33 cellular contexts compared by ENCODE assay signal in genomic region chr11:122028561-122028960, GRCh38.
"Had no signal": no experiment of that assay in that cellular context is flagged by ENCODE, and none has a peak within 500 bp of the region (broad histone marks: within the 10 kb centered on the region; RNA-seq: fewer than 3 reads in every experiment).

No MANE protein-coding gene starts in this region.

- H3K9me3 Mint-ChIP-seq: activated CD8-positive, alpha-beta T cell treated with anti-CD3 and anti-CD28 coated beads for 36 hours; activated naive CD8-positive, alpha-beta T cell treated with anti-CD3 and anti-CD28 coated beads for 36 hours; activated T-cell treated with anti-CD3 and anti-CD28 coated beads, Interleukin-2, amount 50 U/mL, for 72 hours; activated T-helper 17 cell treated with anti-CD3 and anti-CD28 coated beads, Interleukin-2, amount 50 U/mL, for 72 hours; T-helper 1 cell treated with Interleukin-12 subunit alpha and Interleukin-12 subunit beta and Interleukin-4 antibody, amounts not matched to agents 30 μg/mL and 1 μg/mL, for 36 hours; T-helper 2 cell treated with Interferon-gamma antibody and Interleukin-4, amounts not matched to agents 5 μg/mL and 100 μg/mL, for 36 hours had no signal

- H3K27ac ChIP-seq: brain microvascular endothelial cell, SJSA1 had no signal

- H3K4me3 Mint-ChIP-seq: activated CD8-positive, alpha-beta T cell treated with anti-CD3 and anti-CD28 coated beads for 36 hours; activated naive CD8-positive, alpha-beta T cell treated with anti-CD3 and anti-CD28 coated beads for 36 hours; activated T-cell treated with anti-CD3 and anti-CD28 coated beads, Interleukin-2, amount 50 U/mL, for 72 hours; activated T-helper 17 cell treated with anti-CD3 and anti-CD28 coated beads, Interleukin-2, amount 50 U/mL, for 72 hours; T-helper 1 cell treated with Interleukin-12 subunit alpha and Interleukin-12 subunit beta and Interleukin-4 antibody, amounts not matched to agents 30 μg/mL and 1 μg/mL, for 36 hours; T-helper 2 cell treated with Interferon-gamma antibody and Interleukin-4, amounts not matched to agents 5 μg/mL and 100 μg/mL, for 36 hours had no signal

- H3K36me3 ChIP-seq: brain microvascular endothelial cell, SJSA1 had no signal

- H3K4me1 Mint-ChIP-seq: activated naive CD8-positive, alpha-beta T cell treated with anti-CD3 and anti-CD28 coated beads for 36 hours; activated T-helper 17 cell treated with anti-CD3 and anti-CD28 coated beads, Interleukin-2, amount 50 U/mL, for 72 hours had no signal

- H3K27ac Mint-ChIP-seq: activated CD8-positive, alpha-beta T cell treated with anti-CD3 and anti-CD28 coated beads for 36 hours; activated naive CD8-positive, alpha-beta T cell treated with anti-CD3 and anti-CD28 coated beads for 36 hours; activated T-cell treated with anti-CD3 and anti-CD28 coated beads, Interleukin-2, amount 50 U/mL, for 72 hours; activated T-helper 17 cell treated with anti-CD3 and anti-CD28 coated beads, Interleukin-2, amount 50 U/mL, for 72 hours; T-helper 1 cell treated with Interleukin-12 subunit alpha and Interleukin-12 subunit beta and Interleukin-4 antibody, amounts not matched to agents 30 μg/mL and 1 μg/mL, for 36 hours; T-helper 2 cell treated with Interferon-gamma antibody and Interleukin-4, amounts not matched to agents 5 μg/mL and 100 μg/mL, for 36 hours had no signal

- H3K9ac ChIP-seq: SK-N-SH had no signal

- DNase-seq: activated CD4-positive, alpha-beta T cell treated with anti-CD3 and anti-CD28 coated beads for 4 hours; activated CD4-positive, alpha-beta T cell treated with anti-CD3 and anti-CD28 coated beads, Interleukin-2, amount 50 U/mL, for 4 hours; activated CD4-positive, CD25-positive, alpha-beta regulatory T cell treated with anti-CD3 and anti-CD28 coated beads, Interleukin-2, amount 50 U/mL, for 72 hours; activated CD8-positive, alpha-beta T cell treated with anti-CD3 and anti-CD28 coated beads for 36 hours; activated effector memory CD4-positive, alpha-beta T cell treated with anti-CD3 and anti-CD28 coated beads, Interleukin-2, amount 50 U/mL, for 16 hours; activated naive CD4-positive, alpha-beta T cell; activated naive CD4-positive, alpha-beta T cell treated with anti-CD3 and anti-CD28 coated beads, Interleukin-2, amount 50 U/mL, for 16 hours; activated naive CD8-positive, alpha-beta T cell treated with anti-CD3 and anti-CD28 coated beads for 36 hours; activated T-cell treated with anti-CD3 and anti-CD28 coated beads, Interleukin-2, amount 50 U/mL, for 1 hour; activated T-cell treated with anti-CD3 and anti-CD28 coated beads, Interleukin-2, amount 50 U/mL, for 72 hours; amniotic stem cell; aorta; brain microvascular endothelial cell; central memory CD4-positive, alpha-beta T cell; Karpas-422; NCI-H1105; NCI-H1436; NCI-H1694; NCI-H1930; NCI-H2081 treated with DMSO at 0.1 percent for 48 hours; NCI-H226; NCI-H446 treated with DMSO at 0.1 percent for 48 hours; NCI-H524; NCI-H69; NCI-H82; SHP77; SK-N-SH had no signal

- H3K27me3 ChIP-seq: brain microvascular endothelial cell, SJSA1 had no signal

- H3K4me3 ChIP-seq: SJSA1 had no signal

- ATAC-seq: activated CD8-positive, alpha-beta T cell treated with anti-CD3 and anti-CD28 coated beads for 36 hours; activated T-cell treated with anti-CD3 and anti-CD28 coated beads, Interleukin-2, amount 50 U/mL, for 72 hours; activated T-helper 17 cell treated with anti-CD3 and anti-CD28 coated beads, Interleukin-2, amount 50 U/mL, for 72 hours; Panc1 had no signal

- FAIRE-seq: TTC549 had no signal

- H3K4me1 ChIP-seq: SJSA1 had no signal

- H3K36me3 Mint-ChIP-seq: activated naive CD8-positive, alpha-beta T cell treated with anti-CD3 and anti-CD28 coated beads for 36 hours had no signal

- H3K4me2 ChIP-seq: SK-N-SH had no signal

- H3K27me3 Mint-ChIP-seq: activated CD8-positive, alpha-beta T cell treated with anti-CD3 and anti-CD28 coated beads for 36 hours had no signal

- H3K9me3 ChIP-seq: SJSA1, SK-N-SH had no signal
